8 cellular contexts compared by ENCODE assay signal in genomic region chr16:90077240-90077756, GRCh38. TPM values are rescaled to one million over a fixed set of nuclear protein-coding genes. Genes with fewer than 3 reads are reported as not detected.
DNase-seq lines count a peak whose midpoint lies in the region; ATAC-seq and TF ChIP-seq lines count a peak whose summit lies in the region.

Gene PRDM7 (minus strand): TSS chr16:90077331. CDS start chr16:90075910, 1,421 bp downstream.

- H3K27ac Mint-ChIP-seq in neural crest cell (ENCODE audit: unreplicated experiment), result peak within 1 kb of the TSS; percentile 96
- H3K27ac Mint-ChIP-seq in stimulated activated naive CD8-positive, alpha-beta T cell treated with anti-CD3 and anti-CD28 coated beads, Interleukin-15, Interleukin-2, amounts not matched to agents 100 ng/mL and 50 ng/mL, for 24 hours, result peak within 1 kb of the TSS; percentile 84

- TF ChIP-seq CTCF in foreskin keratinocyte (conservative IDR thresholded peaks at IDR 0.05) (no peak), neural crest cell (conservative IDR thresholded peaks at IDR 0.05) (no peak)

- peaks cover 27% of the 10 kb centered on the region for H3K4me1 Mint-ChIP-seq in neural crest cell
- peaks cover 29% of the 10 kb centered on the region for H3K4me1 Mint-ChIP-seq in stimulated activated naive CD8-positive, alpha-beta T cell treated with anti-CD3 and anti-CD28 coated beads, Interleukin-15, Interleukin-2, amounts not matched to agents 100 ng/mL and 50 ng/mL, for 24 hours (ENCODE audit: low read depth)

- peaks cover 57% of the 10 kb centered on the region for H3K27me3 Mint-ChIP-seq in neural crest cell (ENCODE audit: low read depth)
- peaks cover 17% of the 10 kb centered on the region for H3K27me3 Mint-ChIP-seq in stimulated activated naive CD8-positive, alpha-beta T cell treated with anti-CD3 and anti-CD28 coated beads, Interleukin-15, Interleukin-2, amounts not matched to agents 100 ng/mL and 50 ng/mL, for 24 hours

- H3K4me3 Mint-ChIP-seq in neural crest cell, result peak within 1 kb of the TSS; percentile 86
- H3K4me3 Mint-ChIP-seq in stimulated activated naive CD8-positive, alpha-beta T cell treated with anti-CD3 and anti-CD28 coated beads, Interleukin-15, Interleukin-2, amounts not matched to agents 100 ng/mL and 50 ng/mL, for 24 hours, result peak within 1 kb of the TSS; percentile 80

- H3K27me3 ChIP-seq in foreskin keratinocyte, result peaks cover 6% of the 10 kb centered on the region

- no peaks in the 10 kb centered on the region for H3K9me3 Mint-ChIP-seq in neural crest cell
- no peaks in the 10 kb centered on the region for H3K9me3 Mint-ChIP-seq in stimulated activated naive CD8-positive, alpha-beta T cell treated with anti-CD3 and anti-CD28 coated beads, Interleukin-15, Interleukin-2, amounts not matched to agents 100 ng/mL and 50 ng/mL, for 24 hours

- DNase-seq in DMS53 (lab: John Stamatoyannopoulos, UW), result peak; percentile 98
- DNase-seq in Kasumi-1 (lab: John Stamatoyannopoulos, UW), result peak; percentile 96 to 97
- DNase-seq in SHP77 (lab: John Stamatoyannopoulos, UW), result peak; percentile 97 to 98
- peak; percentile 94 for DNase-seq in activated gamma-delta T cell treated with Interleukin-2 at 50 U/mL for 16 hours
- peak; percentile 85 to 92 for DNase-seq in foreskin keratinocyte
- peak; percentile 99 for DNase-seq in neural crest cell (ENCODE audit: low read depth, low spot score)

- peak; percentile 87 for ATAC-seq in GM21825 (IDR thresholded peaks at IDR 0.05; ENCODE audit: unreplicated experiment)
- peak; percentile 97 for ATAC-seq in foreskin keratinocyte

- no peaks in the 10 kb centered on the region for H3K4me1 ChIP-seq in foreskin keratinocyte

- no peak within 1 kb of the TSS for H3K27ac ChIP-seq in foreskin keratinocyte

- no peaks in the 10 kb centered on the region for H3K36me3 Mint-ChIP-seq in neural crest cell (ENCODE audit: low read depth)
- no peaks in the 10 kb centered on the region for H3K36me3 Mint-ChIP-seq in stimulated activated naive CD8-positive, alpha-beta T cell treated with anti-CD3 and anti-CD28 coated beads, Interleukin-15, Interleukin-2, amounts not matched to agents 100 ng/mL and 50 ng/mL, for 24 hours (ENCODE audit: low read depth)

RNA-seq across cellular contexts. Expression of gene PRDM7, which starts in this region (rescaled TPM):
- total RNA-seq in foreskin keratinocyte (not detected in 2 replicates), neural crest cell (not detected in 2 replicates)
- polyA plus RNA-seq in foreskin keratinocyte, result not detected in 2 replicates

Comparison
In these comparisons a context has a peak if more than half of its experiments do, and no peak if none do; other contexts are left out.
1. Peak in DNase-seq and ATAC-seq in foreskin keratinocyte; RNA of the gene not detected or under 1 TPM.
2. Peak in DNase-seq in neural crest cell; RNA of the gene not detected or under 1 TPM.